Comparison of ENCODE assay signal across 25 cellular contexts in the genomic region with DNA sequence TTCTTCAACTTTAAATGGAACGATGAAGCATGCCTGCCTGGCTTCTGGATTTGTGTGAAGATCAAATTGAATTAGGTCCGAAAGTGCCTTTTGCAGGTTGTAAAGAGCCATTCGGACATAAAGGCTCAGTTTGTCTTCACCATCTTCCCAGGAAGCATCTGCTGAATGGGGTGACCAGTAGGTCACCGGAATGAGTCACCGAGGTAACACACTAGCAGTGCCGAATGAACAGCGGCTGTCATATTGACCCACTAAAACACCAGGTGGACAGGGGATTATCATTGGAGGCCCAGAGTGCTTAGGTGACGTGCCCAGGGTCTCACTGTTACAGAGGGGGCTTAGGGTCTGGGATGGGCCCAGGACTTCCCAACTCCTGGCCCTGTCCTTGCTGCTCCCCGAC. TPM values are rescaled to one million over a fixed set of nuclear protein-coding genes. Genes with fewer than 3 reads are reported as not detected.
DNase-seq lines count a peak whose midpoint lies in the region; ATAC-seq, FAIRE-seq and TF ChIP-seq lines count a peak whose summit lies in the region.
"Had no signal": no experiment of that assay in that cellular context is flagged by ENCODE, and none has a peak within 500 bp of the region (broad histone marks: within the 10 kb centered on the region; RNA-seq: fewer than 3 reads in every experiment).

No MANE protein-coding gene starts in this region.

- H3K4me1 ChIP-seq in HepG2 (ENCODE audit: insufficient read depth, low read length) (peaks cover 71% of the 10 kb centered on the region), right lobe of liver (peaks cover 0 to 26% (median 11%) of the 10 kb centered on the region in 4 donors), esophagus squamous epithelium (peaks cover 11 to 38% (median 21%) of the 10 kb centered on the region in 3 donors)
- H3K4me1 ChIP-seq: HAP-1 had no signal

- no peak overlapping the region; the same call in 1 of the 2 replicates for H3K4me2 ChIP-seq in HepG2 (ENCODE audit: low read depth, low read length)

- intact Hi-C loops in HepG2 (cut with micrococcal nuclease; ENCODE audit: unreplicated experiment) (no loop called here), right lobe of liver (cut with DNase I) (no loop called here), esophagus squamous epithelium (cut with DNase I) (no loop called here)

- POLR2A ChIA-PET in HepG2 (lab: Yijun Ruan, JAX), result interaction anchor here (0.7 to 1.1 kb wide), 2 partner anchors 8 to 11 kb away, joined by 3 to 4 read pairs; no protein-coding TSS in a partner anchor

- no peak for ATAC-seq in HepG2
- ATAC-seq in right lobe of liver, result no peak
- ATAC-seq in effector memory CD8-positive, alpha-beta T cell (replicated peaks), result no peak
- ATAC-seq: gastroesophageal sphincter, psoas muscle had no signal

- H3K4me3 ChIP-seq in HepG2 (replicated peaks in 1 of 3; ENCODE audit: insufficient read depth in 1 of 3, low read depth in 2 of 3, low read length in 3 of 3) (no peak overlapping the region), right lobe of liver (no peak overlapping the region), WERI-Rb-1 (ENCODE audit: low read depth, low read length) (no peak overlapping the region; the same call in 1 of the 2 replicates), esophagus squamous epithelium (no peak overlapping the region)
- H3K4me3 ChIP-seq: gastroesophageal sphincter, HAP-1, psoas muscle, stomach had no signal

- no peaks in the 10 kb centered on the region for H3K27me3 Mint-ChIP-seq in effector memory CD8-positive, alpha-beta T cell
- H3K27me3 Mint-ChIP-seq: activated naive CD8-positive, alpha-beta T cell; type B pancreatic cell had no signal

- no peak overlapping the region for H2AFZ ChIP-seq in HepG2 (ENCODE audit: low read length)

- TF ChIP-seq EP300 in HepG2 (IDR thresholded peaks at IDR 0.05; ENCODE audit: low read depth in 2 of 2, low read length in 2 of 2), result peak in 1 of 2 experiments; percentile 17; a peak in 1 of 4 replicates
- no peak for TF ChIP-seq EP300 in HepG2 (CRISPR knock-in tag; IDR thresholded peaks at IDR 0.05; ENCODE audit: borderline replicate concordance)

- H3K9me3 Mint-ChIP-seq in effector memory CD8-positive, alpha-beta T cell, result no peaks in the 10 kb centered on the region
- H3K9me3 Mint-ChIP-seq: activated T-helper 1 cell treated with anti-CD3 and anti-CD28 coated beads, Interleukin-12 subunit alpha, Interleukin-12 subunit beta, Interleukin-2, Interleukin-4 antibody, amounts not matched to agents 30 ng/mL and 10 ng/mL and 1 ng/mL, durations not matched to agents 14 hours and 24 hours and 36 hours; mesothelial cell of epicardium; type B pancreatic cell had no signal

- TF ChIP-seq POLR2A in HepG2 (IDR thresholded peaks at IDR 0.05; ENCODE audit: insufficient read depth in 1 of 2, low read depth in 2 of 2, low read length in 2 of 2) (no peak), right lobe of liver (IDR thresholded peaks at IDR 0.05) (no peak), esophagus squamous epithelium (IDR thresholded peaks at IDR 0.05) (no peak)

- no peak overlapping the region for H3K4me3 Mint-ChIP-seq in effector memory CD8-positive, alpha-beta T cell
- H3K4me3 Mint-ChIP-seq: activated naive CD8-positive, alpha-beta T cell; activated T-helper 1 cell treated with anti-CD3 and anti-CD28 coated beads, Interleukin-12 subunit alpha, Interleukin-12 subunit beta, Interleukin-2, Interleukin-4 antibody, amounts not matched to agents 30 ng/mL and 10 ng/mL and 1 ng/mL, durations not matched to agents 14 hours and 24 hours and 36 hours; mesothelial cell of epicardium; type B pancreatic cell had no signal

- no peak for TF ChIP-seq RAD21 in HepG2 (CRISPR knock-in tag; IDR thresholded peaks at IDR 0.05)

- DNase-seq in HepG2 (ENCODE audit: low spot score) (peak; percentile 52), right lobe of liver (no peak), WERI-Rb-1 (peak; percentile 78), islet precursor cell (peak; percentile 64), esophagus squamous epithelium (lab: John Stamatoyannopoulos, UW) (no peak), NCI-H1092 treated with DMSO at 0.1 percent for 48 hours (lab: John Stamatoyannopoulos, UW) (no peak), NCI-H748 treated with DMSO at 0.1 percent for 48 hours (lab: John Stamatoyannopoulos, UW) (no peak)
- DNase-seq in effector memory CD8-positive, alpha-beta T cell, result no peak
- DNase-seq: C1 segment of cervical spinal cord; cortex of kidney; DMS 273 treated with DMSO at 0.1 percent for 48 hours; KG1; NCI-H526 treated with DMSO at 0.1 percent for 48 hours; psoas muscle; small intestine; stimulated activated CD4-positive, alpha-beta T cell treated with anti-CD3 and anti-CD28 coated beads, Interleukin-4, amount 100 ng/mL, for 24 hours; stomach had no signal

- no TSS peak for BruUV-seq in HepG2 (replicated peaks; lab: Mats Ljungman, UMichigan)

- WGBS in HepG2 (ENCODE audit: low lambda C conversion rate), result 63% methylated on average over 3 of the region's 9 CpGs
- 93% methylated on average over 3 of the region's 9 CpGs for WGBS in right lobe of liver (ENCODE audit: insufficient coverage, low coverage, low lambda C conversion rate, missing lambda C conversion rate)
- 83 to 94% methylated on average over 2 to 5 of the region's 9 CpGs for WGBS in esophagus squamous epithelium, 2 donors

- H3K36me3 ChIP-seq in HepG2 (replicated peaks in 1 of 2; ENCODE audit: control insufficient read depth in 1 of 2, insufficient read depth in 2 of 2, low read length in 2 of 2), result no peaks in the 10 kb centered on the region
- no peaks in the 10 kb centered on the region for H3K36me3 ChIP-seq in right lobe of liver
- H3K36me3 ChIP-seq in WERI-Rb-1, result no peaks in the 10 kb centered on the region
- H3K36me3 ChIP-seq in esophagus squamous epithelium, result no peaks in the 10 kb centered on the region
- H3K36me3 ChIP-seq: gastroesophageal sphincter, HAP-1, stomach had no signal

- H3K4me1 Mint-ChIP-seq in effector memory CD8-positive, alpha-beta T cell (ENCODE audit: low read depth in 2 of 2), result peaks cover 13 to 15% of the 10 kb centered on the region in 2 donors

- H3K79me2 ChIP-seq in HepG2 (ENCODE audit: insufficient read depth, low read length), result no peaks in the 10 kb centered on the region

- H3K27ac ChIP-seq in HepG2 (ENCODE audit: extremely low read length, insufficient read depth, low read length), result no peak overlapping the region
- H3K27ac ChIP-seq in right lobe of liver, result no peak overlapping the region
- H3K27ac ChIP-seq in WERI-Rb-1, result peak overlapping the region; percentile 70
- H3K27ac ChIP-seq in esophagus squamous epithelium, result no peak overlapping the region
- H3K27ac ChIP-seq: gastroesophageal sphincter, psoas muscle, stomach had no signal

- in situ Hi-C loops in HepG2 (cut with HindIII; ENCODE audit: extremely low pct_ligation_motif_present, low pct_unique_long_range_greater_than_20kb), result no loop called here

- H3K9me3 ChIP-seq in HepG2 (ENCODE audit: low read length) (no peaks in the 10 kb centered on the region), right lobe of liver (no peaks in the 10 kb centered on the region), WERI-Rb-1 (ENCODE audit: severe bottlenecking) (no peaks in the 10 kb centered on the region), esophagus squamous epithelium (no peaks in the 10 kb centered on the region)
- H3K9me3 ChIP-seq: gastroesophageal sphincter, HAP-1, psoas muscle, stomach had no signal

- CTCF ChIA-PET in HepG2 (lab: Yijun Ruan, JAX; ENCODE audit: low intra/inter-chr PET ratio, low total read pairs), result no interaction called here

- H3K9ac ChIP-seq in HepG2 (ENCODE audit: insufficient read depth, low read depth, low read length), result no peak overlapping the region

- H3K27me3 ChIP-seq in HepG2 (ENCODE audit: control insufficient read depth in 1 of 2, insufficient read depth in 2 of 2, low read length in 2 of 2), result no peaks in the 10 kb centered on the region
- H3K27me3 ChIP-seq in right lobe of liver, result no peaks in the 10 kb centered on the region
- H3K27me3 ChIP-seq in WERI-Rb-1 (ENCODE audit: insufficient read depth, low read depth, severe bottlenecking), result no peaks in the 10 kb centered on the region
- no peaks in the 10 kb centered on the region for H3K27me3 ChIP-seq in esophagus squamous epithelium
- H3K27me3 ChIP-seq: gastroesophageal sphincter, stomach had no signal

- TF ChIP-seq CTCF in HepG2 (CRISPR knock-in tag; IDR thresholded peaks at IDR 0.05) (no peak), right lobe of liver (IDR thresholded peaks at IDR 0.05) (no peak), WERI-Rb-1 (IDR thresholded peaks at IDR 0.05; ENCODE audit: low read depth, low read length) (no peak), esophagus squamous epithelium (IDR thresholded peaks at IDR 0.05) (no peak)

- no peak overlapping the region for H3K27ac Mint-ChIP-seq in effector memory CD8-positive, alpha-beta T cell
- H3K27ac Mint-ChIP-seq: activated naive CD8-positive, alpha-beta T cell; activated T-helper 1 cell treated with anti-CD3 and anti-CD28 coated beads, Interleukin-12 subunit alpha, Interleukin-12 subunit beta, Interleukin-2, Interleukin-4 antibody, amounts not matched to agents 30 ng/mL and 10 ng/mL and 1 ng/mL, durations not matched to agents 14 hours and 24 hours and 36 hours; mesothelial cell of epicardium; type B pancreatic cell had no signal

- no peaks in the 10 kb centered on the region for H4K20me1 ChIP-seq in HepG2 (ENCODE audit: insufficient read depth, low read length)

- peaks cover 5% of the 10 kb centered on the region for H3K36me3 Mint-ChIP-seq in effector memory CD8-positive, alpha-beta T cell (ENCODE audit: insufficient read depth)
- H3K36me3 Mint-ChIP-seq: activated naive CD8-positive, alpha-beta T cell; mesothelial cell of epicardium; type B pancreatic cell had no signal

- FAIRE-seq in HepG2 (lab: Jason Lieb, UNC), result peak; percentile 53
- FAIRE-seq: A204.1, GM12892, small intestine had no signal

RNA-seq across cellular contexts. Expression of gene MYH9, which starts 43.1 kb away (rescaled TPM):
- total RNA-seq in HepG2 (2016; rRNA removed; fragmentation: Illumina TruSeq; extraction: Trizol) (98.5 and 125 TPM in 2 replicates), right lobe of liver (100 to 1,000 TPM; 168 to 435 (median 222) TPM), esophagus squamous epithelium (100 to 1,000 TPM; 216 to 339 (median 246) TPM)
- total RNA-seq in HepG2 (2016; cell fraction: cytosol; rRNA removed; fragmentation: Illumina TruSeq; extraction: Trizol; ENCODE audit: low read depth), result 28.5 and 28.7 TPM in 2 replicates
- total RNA-seq in HepG2 (2016; cell fraction: insoluble cytoplasmic fraction; rRNA removed; fragmentation: Illumina TruSeq; extraction: Trizol), result 92.9 and 102 TPM in 2 replicates
- total RNA-seq in HepG2 (2016; cell fraction: membrane; rRNA removed; fragmentation: Illumina TruSeq; extraction: Trizol), result 39.3 and 47.1 TPM in 2 replicates
- total RNA-seq in HepG2 (2016; cell fraction: nucleus; rRNA removed; fragmentation: Illumina TruSeq; extraction: Trizol), result 73.0 and 81.6 TPM in 2 replicates
- polyA plus RNA-seq in HepG2 (2011; rRNA removed), result 50.7 and 60.6 TPM in 2 replicates
- polyA plus RNA-seq in HepG2 (2011; cell fraction: cytosol; rRNA removed), result 31.6 and 39.3 TPM in 2 replicates
- polyA plus RNA-seq in HepG2 (2011; cell fraction: nucleus; rRNA removed), result 68.4 and 91.3 TPM in 2 replicates
- polyA plus RNA-seq in HepG2 (2012), result 88.3 and 93.4 TPM in 2 replicates
- 3.6 and 4.2 TPM in 2 replicates for polyA plus RNA-seq in HepG2 (2016; cell fraction: cytosol; fragmentation: Illumina TruSeq; extraction: Trizol; ENCODE audit: low read depth)
- 72.0 and 110 TPM in 2 replicates for polyA plus RNA-seq in HepG2 (2016; cell fraction: insoluble cytoplasmic fraction; fragmentation: Illumina TruSeq; extraction: Trizol; ENCODE audit: low read depth)
- polyA plus RNA-seq in HepG2 (2016; cell fraction: membrane; fragmentation: Illumina TruSeq; extraction: Trizol; ENCODE audit: low read depth), result 8.1 and 11.6 TPM in 2 replicates
- 106 and 113 TPM in 2 replicates for polyA plus RNA-seq in HepG2 (2016; cell fraction: nucleus; fragmentation: Illumina TruSeq; extraction: Trizol; ENCODE audit: insufficient read depth, low read depth)
- 124 and 180 TPM in 2 replicates for polyA minus RNA-seq in HepG2 (2011; rRNA and poly(A)+ RNA removed; ENCODE audit: low replicate concordance)
- polyA minus RNA-seq in HepG2 (2011; cell fraction: cytosol; rRNA and poly(A)+ RNA removed), result 125 and 176 TPM in 2 replicates
- 61.9 and 97.5 TPM in 2 replicates for polyA minus RNA-seq in HepG2 (2011; cell fraction: nucleus; rRNA and poly(A)+ RNA removed)

RNA-seq across cellular contexts. Expression of gene TXN2, which starts 50.6 kb away (rescaled TPM):
- total RNA-seq in HepG2 (2016; rRNA removed; fragmentation: Illumina TruSeq; extraction: Trizol) (41.4 and 61.4 TPM in 2 replicates), right lobe of liver (10 to 100 TPM; 56.0 to 94.8 (median 67.2) TPM), esophagus squamous epithelium (10 to 100 TPM; 58.4 to 88.4 (median 72.3) TPM)
- 25.1 and 26.3 TPM in 2 replicates for total RNA-seq in HepG2 (2016; cell fraction: cytosol; rRNA removed; fragmentation: Illumina TruSeq; extraction: Trizol; ENCODE audit: low read depth)
- total RNA-seq in HepG2 (2016; cell fraction: insoluble cytoplasmic fraction; rRNA removed; fragmentation: Illumina TruSeq; extraction: Trizol), result 43.5 and 58.4 TPM in 2 replicates
- 41.6 and 41.7 TPM in 2 replicates for total RNA-seq in HepG2 (2016; cell fraction: membrane; rRNA removed; fragmentation: Illumina TruSeq; extraction: Trizol)
- 22.3 and 24.9 TPM in 2 replicates for total RNA-seq in HepG2 (2016; cell fraction: nucleus; rRNA removed; fragmentation: Illumina TruSeq; extraction: Trizol)
- polyA plus RNA-seq in HepG2 (2011; rRNA removed), result 109 and 110 TPM in 2 replicates
- polyA plus RNA-seq in HepG2 (2011; cell fraction: cytosol; rRNA removed), result 154 and 163 TPM in 2 replicates
- polyA plus RNA-seq in HepG2 (2011; cell fraction: nucleus; rRNA removed), result 73.0 and 74.6 TPM in 2 replicates
- 58.3 and 59.9 TPM in 2 replicates for polyA plus RNA-seq in HepG2 (2012)
- 60.8 and 72.4 TPM in 2 replicates for polyA plus RNA-seq in HepG2 (2016; cell fraction: cytosol; fragmentation: Illumina TruSeq; extraction: Trizol; ENCODE audit: low read depth)
- polyA plus RNA-seq in HepG2 (2016; cell fraction: insoluble cytoplasmic fraction; fragmentation: Illumina TruSeq; extraction: Trizol; ENCODE audit: low read depth), result 152 and 166 TPM in 2 replicates
- 76.6 and 79.8 TPM in 2 replicates for polyA plus RNA-seq in HepG2 (2016; cell fraction: membrane; fragmentation: Illumina TruSeq; extraction: Trizol; ENCODE audit: low read depth)
- 71.7 and 73.1 TPM in 2 replicates for polyA plus RNA-seq in HepG2 (2016; cell fraction: nucleus; fragmentation: Illumina TruSeq; extraction: Trizol; ENCODE audit: insufficient read depth, low read depth)
- polyA minus RNA-seq in HepG2 (2011; rRNA and poly(A)+ RNA removed; ENCODE audit: low replicate concordance), result 73.8 and 91.5 TPM in 2 replicates
- 34.7 and 35.7 TPM in 2 replicates for polyA minus RNA-seq in HepG2 (2011; cell fraction: cytosol; rRNA and poly(A)+ RNA removed)
- 19.7 and 25.7 TPM in 2 replicates for polyA minus RNA-seq in HepG2 (2011; cell fraction: nucleus; rRNA and poly(A)+ RNA removed)

Comparison
In these comparisons a context has a peak if more than half of its experiments do, and no peak if none do; other contexts are left out.
1. DNase-seq: peak in HepG2 (single experiment), WERI-Rb-1 (single experiment) and islet precursor cell (single experiment); none in right lobe of liver (0 of 3), effector memory CD8-positive, alpha-beta T cell (0 of 3), esophagus squamous epithelium (single experiment), NCI-H1092 treated with DMSO at 0.1 percent for 48 hours (single experiment) and NCI-H748 treated with DMSO at 0.1 percent for 48 hours (single experiment).